In the genomic region with DNA sequence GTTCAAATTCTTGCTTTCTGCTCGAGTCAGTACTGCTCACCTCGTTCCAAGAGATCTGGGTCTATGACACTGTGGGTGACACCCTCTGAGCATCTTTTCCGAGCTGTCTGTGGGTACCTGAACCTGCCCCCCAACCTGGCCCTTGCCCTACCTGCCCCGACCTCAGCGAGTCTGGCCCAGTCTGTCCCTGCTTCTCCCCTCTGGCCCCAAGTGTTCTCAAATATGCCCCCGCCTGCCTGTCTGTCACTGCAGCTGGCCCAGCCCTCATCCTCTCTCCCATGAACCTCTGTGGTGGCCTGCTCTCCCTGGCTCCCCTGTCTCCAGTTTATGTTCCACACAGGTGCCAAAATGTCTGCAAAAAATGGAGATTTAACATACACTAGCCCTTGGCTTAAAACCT, we compare ENCODE assay signal across 1 cellular context.
TF ChIP-seq lines count a peak whose summit lies in the region.

No MANE protein-coding gene starts in this region.

TF ChIP-seq in HepG2, 621 proteins besides CTCF, POLR2A, EP300 and RAD21:
- TF ChIP-seq ZNF782 (CRISPR knock-in tag; IDR thresholded peaks at IDR 0.05; ENCODE audit: borderline replicate concordance) = 0 out of 2 replicates have a peak, but pooled peaks have one; percentile 34
- TF ChIP-seq ZMYM4 (CRISPR knock-in tag; IDR thresholded peaks at IDR 0.05) = 0 out of 2 replicates have a peak, but pooled peaks have one; percentile 3
- TF ChIP-seq RBAK (CRISPR knock-in tag; IDR thresholded peaks at IDR 0.05) = no peak
- TF ChIP-seq, protein P1, sequence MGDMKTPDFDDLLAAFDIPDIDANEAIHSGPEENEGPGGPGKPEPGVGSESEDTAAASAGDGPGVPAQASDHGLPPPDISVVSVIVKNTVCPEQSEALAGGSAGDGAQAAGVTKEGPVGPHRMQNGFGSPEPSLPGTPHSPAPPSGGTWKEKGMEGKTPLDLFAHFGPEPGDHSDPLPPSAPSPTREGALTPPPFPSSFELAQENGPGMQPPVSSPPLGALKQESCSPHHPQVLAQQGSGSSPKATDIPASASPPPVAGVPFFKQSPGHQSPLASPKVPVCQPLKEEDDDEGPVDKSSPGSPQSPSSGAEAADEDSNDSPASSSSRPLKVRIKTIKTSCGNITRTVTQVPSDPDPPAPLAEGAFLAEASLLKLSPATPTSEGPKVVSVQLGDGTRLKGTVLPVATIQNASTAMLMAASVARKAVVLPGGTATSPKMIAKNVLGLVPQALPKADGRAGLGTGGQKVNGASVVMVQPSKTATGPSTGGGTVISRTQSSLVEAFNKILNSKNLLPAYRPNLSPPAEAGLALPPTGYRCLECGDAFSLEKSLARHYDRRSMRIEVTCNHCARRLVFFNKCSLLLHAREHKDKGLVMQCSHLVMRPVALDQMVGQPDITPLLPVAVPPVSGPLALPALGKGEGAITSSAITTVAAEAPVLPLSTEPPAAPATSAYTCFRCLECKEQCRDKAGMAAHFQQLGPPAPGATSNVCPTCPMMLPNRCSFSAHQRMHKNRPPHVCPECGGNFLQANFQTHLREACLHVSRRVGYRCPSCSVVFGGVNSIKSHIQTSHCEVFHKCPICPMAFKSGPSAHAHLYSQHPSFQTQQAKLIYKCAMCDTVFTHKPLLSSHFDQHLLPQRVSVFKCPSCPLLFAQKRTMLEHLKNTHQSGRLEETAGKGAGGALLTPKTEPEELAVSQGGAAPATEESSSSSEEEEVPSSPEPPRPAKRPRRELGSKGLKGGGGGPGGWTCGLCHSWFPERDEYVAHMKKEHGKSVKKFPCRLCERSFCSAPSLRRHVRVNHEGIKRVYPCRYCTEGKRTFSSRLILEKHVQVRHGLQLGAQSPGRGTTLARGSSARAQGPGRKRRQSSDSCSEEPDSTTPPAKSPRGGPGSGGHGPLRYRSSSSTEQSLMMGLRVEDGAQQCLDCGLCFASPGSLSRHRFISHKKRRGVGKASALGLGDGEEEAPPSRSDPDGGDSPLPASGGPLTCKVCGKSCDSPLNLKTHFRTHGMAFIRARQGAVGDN (CRISPR knock-in tag; IDR thresholded peaks at IDR 0.05) = peak; percentile 64
- no peak for TF ChIP-seq SKI (IDR thresholded peaks at IDR 0.05; ENCODE audit: partially characterized antibody)
